In genomic region chr5:81768960-81769452, GRCh38 we compare ENCODE assay signal across 13 cellular contexts. TPM values are rescaled to one million over a fixed set of nuclear protein-coding genes. Genes with fewer than 3 reads are reported as not detected.
DNase-seq lines count a peak whose midpoint lies in the region; ATAC-seq, FAIRE-seq and TF ChIP-seq lines count a peak whose summit lies in the region.
"Had no signal": no experiment of that assay in that cellular context is flagged by ENCODE, and none has a peak within 500 bp of the region (broad histone marks: within the 10 kb centered on the region; RNA-seq: fewer than 3 reads in every experiment).

No MANE protein-coding gene starts in this region.

- TF ChIP-seq POLR2A in K562 (conservative IDR thresholded peaks at IDR 0.05), result no peak

- intact Hi-C loops in K562 (cut with micrococcal nuclease), result no loop called here
- intact Hi-C loops in CD4-positive, alpha-beta memory T cell (cut with micrococcal nuclease), result no loop called here

- H3K27me3 Mint-ChIP-seq in CD4-positive, alpha-beta memory T cell, result peaks cover 0 to 4% of the 10 kb centered on the region in 2 donors

- TF ChIP-seq CTCF in K562 (IDR thresholded peaks at IDR 0.05 in 2 of 3, conservative IDR thresholded peaks at IDR 0.05 in 1 of 3; ENCODE audit: insufficient read depth in 2 of 3, low read depth in 1 of 3, low read length in 3 of 3), result no peak

- no peak overlapping the region for H3K4me3 ChIP-seq in K562
- H3K4me3 ChIP-seq in CD4-positive, alpha-beta memory T cell (ENCODE audit: low read length in 2 of 2), result no peak overlapping the region
- H3K4me3 ChIP-seq: prostate gland had no signal

- no peak overlapping the region for H3K4me3 Mint-ChIP-seq in CD4-positive, alpha-beta memory T cell
- H3K4me3 Mint-ChIP-seq: T-helper 2 cell treated with Interferon-gamma antibody and Interleukin-4, amounts not matched to agents 5 μg/mL and 100 μg/mL, for 36 hours had no signal

- WGBS in K562 (ENCODE audit: insufficient coverage, low coverage, missing lambda C conversion rate), result 70% methylated on average over 2 of the region's 2 CpGs

- H3K9me3 ChIP-seq in K562 (replicated peaks; ENCODE audit: control insufficient read depth, insufficient read depth, low read depth, low read length), result no peaks in the 10 kb centered on the region
- no peaks in the 10 kb centered on the region for H3K9me3 ChIP-seq in CD4-positive, alpha-beta memory T cell (ENCODE audit: control insufficient read depth in 1 of 2, low read length in 2 of 2)
- H3K9me3 ChIP-seq: prostate gland had no signal

- POLR2A ChIA-PET in K562 (lab: Yijun Ruan, JAX), result interaction anchor here (1.2 to 2.3 kb wide), 2 partner anchors 9 to 10 kb away, joined by 4 to 10 read pairs; no protein-coding TSS in a partner anchor
- POLR2A ChIA-PET in CD4-positive, alpha-beta memory T cell (lab: Charles Lee; ENCODE audit: partially characterized antibody), result no interaction called here

- H3K36me3 Mint-ChIP-seq in CD4-positive, alpha-beta memory T cell, result no peaks in the 10 kb centered on the region

- H3K9me3 Mint-ChIP-seq in CD4-positive, alpha-beta memory T cell, result peaks cover 0 to 2% (median 0%) of the 10 kb centered on the region in 8 donors
- H3K9me3 Mint-ChIP-seq: T-helper 2 cell treated with Interferon-gamma antibody and Interleukin-4, amounts not matched to agents 5 μg/mL and 100 μg/mL, for 36 hours had no signal

- BruUV-seq in K562 (replicated peaks; lab: Mats Ljungman, UMichigan), result no TSS peak

- DNase-seq in CD1c-positive myeloid dendritic cell (ENCODE audit: extremely low spot score), result peak; percentile 58
- peak; percentile 88 for DNase-seq in HT1080 (ENCODE audit: low read depth)
- DNase-seq in K562 (ENCODE audit: extremely low read depth in 1 of 4, low spot score in 3 of 4), result no peak
- DNase-seq in lung microvascular endothelial cell (ENCODE audit: low read depth in 2 of 2), result peak; percentile 93 to 98
- no peak for DNase-seq in stimulated activated CD4-positive, alpha-beta T cell treated with anti-CD3 and anti-CD28 coated beads, Interleukin-1b, Interleukin-23, amount 100 ng/mL, for 48 hours
- DNase-seq in NCI-H146 (lab: John Stamatoyannopoulos, UW), result no peak
- no peak for DNase-seq in CD4-positive, alpha-beta memory T cell
- DNase-seq in NCI-H2107 (lab: John Stamatoyannopoulos, UW), result no peak
- DNase-seq: activated T-cell treated with anti-CD3 and anti-CD28 coated beads, Interleukin-2, amount 50 U/mL, for 48 hours; kidney; NCI-H748 treated with DMSO at 0.1 percent for 48 hours had no signal

- no peaks in the 10 kb centered on the region for H3K9me1 ChIP-seq in K562 (ENCODE audit: control insufficient read depth, insufficient read depth, low read length)

- no peaks in the 10 kb centered on the region for H3K27me3 ChIP-seq in K562 (ENCODE audit: control insufficient read depth in 2 of 2, insufficient read depth in 2 of 2, low read length in 2 of 2)
- H3K27me3 ChIP-seq in CD4-positive, alpha-beta memory T cell (ENCODE audit: insufficient read depth, low read length), result no peaks in the 10 kb centered on the region

- no peak overlapping the region for H3K27ac ChIP-seq in K562 (ENCODE audit: extremely low read depth, low read depth, low read length)
- H3K27ac ChIP-seq in CD4-positive, alpha-beta memory T cell (ENCODE audit: low read depth, low read length), result no peak overlapping the region
- H3K27ac ChIP-seq: prostate gland had no signal

- no peak for TF ChIP-seq EP300 in K562 (IDR thresholded peaks at IDR 0.05; ENCODE audit: low read length)

- in situ Hi-C loops in K562 (cut with MboI), result no loop called here

- H4K20me1 ChIP-seq in K562 (replicated peaks; ENCODE audit: control insufficient read depth, insufficient read depth, low read length), result no peaks in the 10 kb centered on the region

- no peak overlapping the region for H2AFZ ChIP-seq in K562 (ENCODE audit: low read depth, low read length)

- no peak overlapping the region for H3K9ac ChIP-seq in K562 (ENCODE audit: insufficient read depth in 1 of 2, low read depth in 2 of 2, low read length in 2 of 2)

- no peaks in the 10 kb centered on the region for H3K79me2 ChIP-seq in K562 (ENCODE audit: control insufficient read depth, insufficient read depth, low read length)

- no peak for ATAC-seq in K562

- peaks cover 0 to 3% of the 10 kb centered on the region in 2 experiments; a peak in 3 of 5 replicates for H3K4me1 ChIP-seq in K562 (replicated peaks in 1 of 2; ENCODE audit: control insufficient read depth in 2 of 2, insufficient read depth in 2 of 2, low read length in 2 of 2)
- H3K4me1 ChIP-seq in CD4-positive, alpha-beta memory T cell (ENCODE audit: insufficient read depth, low read length), result no peaks in the 10 kb centered on the region
- H3K4me1 ChIP-seq: prostate gland had no signal

- no peak for TF ChIP-seq RAD21 in K562 (CRISPR knock-in tag; conservative IDR thresholded peaks at IDR 0.05 in 1 of 2, IDR thresholded peaks at IDR 0.05 in 1 of 2)

- FAIRE-seq in K562 (lab: Jason Lieb, UNC), result no peak
- FAIRE-seq: kidney had no signal

- no peaks in the 10 kb centered on the region for H3K4me1 Mint-ChIP-seq in CD4-positive, alpha-beta memory T cell

- CTCF ChIA-PET in K562 (lab: Yijun Ruan, JAX; ENCODE audit: low intra/inter-chr PET ratio), result no interaction called here
- CTCF ChIA-PET in CD4-positive, alpha-beta memory T cell (lab: Charles Lee; ENCODE audit: partially characterized antibody), result interaction anchor here (1.1 kb wide), 1 partner anchor 10 kb away, joined by 4 read pairs; no protein-coding TSS in a partner anchor

- no peak overlapping the region for H3K27ac Mint-ChIP-seq in CD4-positive, alpha-beta memory T cell
- H3K27ac Mint-ChIP-seq: T-helper 2 cell treated with Interferon-gamma antibody and Interleukin-4, amounts not matched to agents 5 μg/mL and 100 μg/mL, for 36 hours had no signal

- no peaks in the 10 kb centered on the region; the same call in 2 of the 3 replicates for H3K36me3 ChIP-seq in K562 (ENCODE audit: control insufficient read depth, insufficient read depth, low read length)
- no peaks in the 10 kb centered on the region for H3K36me3 ChIP-seq in CD4-positive, alpha-beta memory T cell (ENCODE audit: insufficient read depth, low read length)
- H3K36me3 ChIP-seq: prostate gland had no signal

- H3K4me2 ChIP-seq in K562 (ENCODE audit: insufficient read depth, low read length), result no peak overlapping the region

TF ChIP-seq in K562, 482 proteins besides CTCF, POLR2A, EP300 and RAD21:
- TF ChIP-seq FOXA3 (CRISPR knock-in tag; conservative IDR thresholded peaks at IDR 0.05 in 1 of 2, IDR thresholded peaks at IDR 0.05 in 1 of 2) (no peak), LARP7 (IDR thresholded peaks at IDR 0.05) (no peak), ZSCAN32 (CRISPR knock-in tag; IDR thresholded peaks at IDR 0.05) (no peak), ZNF316 (IDR thresholded peaks at IDR 0.05) (peak; percentile 8; the same call in 1 of the 2 replicates), RFX1 (IDR thresholded peaks at IDR 0.05) (peak; percentile 45), PKNOX1 (IDR thresholded peaks at IDR 0.05) (no peak), C11orf30 (IDR thresholded peaks at IDR 0.05; ENCODE audit: low read depth) (0 out of 2 replicates have a peak, but pooled peaks have one; percentile 16), ZFPM2 (CRISPR knock-in tag; IDR thresholded peaks at IDR 0.05) (no peak), ATF3 (IDR thresholded peaks at IDR 0.05) (peak; percentile 67), ATF3 (CRISPR knock-in tag; conservative IDR thresholded peaks at IDR 0.05) (no peak)

RNA-seq across cellular contexts. Expression of gene SSBP2, which starts 18.1 kb away (rescaled TPM):
- total RNA-seq in HT1080 (2014; rRNA removed; shearing (Covaris generic)), result 8.6 and 11.2 TPM in 2 replicates
- polyA plus RNA-seq in HT1080 (2015; cell fraction: cytosol; rRNA removed), result 8.8 and 9.0 TPM in 2 replicates
- 9.5 and 9.8 TPM in 2 replicates for polyA plus RNA-seq in HT1080 (2015; cell fraction: nucleus; rRNA removed)
- 60.8 and 64.6 TPM in 2 replicates for total RNA-seq in K562 (2011; cell fraction: chromatin; rRNA removed; ENCODE audit: low replicate concordance)
- total RNA-seq in K562 (2011; cell fraction: nucleolus; rRNA removed), result 20.4 and 22.5 TPM in 2 replicates
- total RNA-seq in K562 (2011; cell fraction: nucleoplasm; rRNA removed), result 30.7 and 41.1 TPM in 2 replicates
- 22.3 and 30.2 TPM in 2 replicates for total RNA-seq in K562 (2014; rRNA removed)
- total RNA-seq in K562 (2014; rRNA removed; fragmentation: Illumina TruSeq; extraction: Trizol), result 42.1 and 47.2 TPM in 2 replicates
- total RNA-seq in K562 (2015; rRNA removed; fragmentation: Illumina TruSeq; extraction: Trizol), result 37.7 and 39.9 TPM in 2 replicates
- total RNA-seq in K562 (2021), result 36.4 and 41.1 TPM in 2 replicates
- polyA plus RNA-seq in K562 (2011; rRNA removed), result 47.6 and 88.4 TPM in 2 replicates
- polyA plus RNA-seq in K562 (2011; cell fraction: cytosol; rRNA removed), result 32.1 and 43.1 TPM in 2 replicates
- 34.8 and 49.1 TPM in 2 replicates for polyA plus RNA-seq in K562 (2011; cell fraction: nucleus; rRNA removed)
- polyA plus RNA-seq in K562 (2012), result 37.3 and 54.7 TPM in 2 replicates
- 62.5 and 78.7 TPM in 2 replicates for polyA plus RNA-seq in K562 (2014; fragmentation: Illumina TruSeq; extraction: Trizol)
- polyA plus RNA-seq in K562 (2014; fragmentation: Nextera tagmentation; extraction: Ambion mirVana), result 100 to 1,000 TPM in 1 of 2 experiments, 10 to 100 TPM in 1; 81.8 to 133 TPM
- polyA plus RNA-seq in K562 (2014; rRNA removed), result 35.1 and 44.6 TPM in 2 replicates
- polyA minus RNA-seq in K562 (2011; rRNA and poly(A)+ RNA removed), result 42.0 and 53.6 TPM in 2 replicates
- polyA minus RNA-seq in K562 (2011; cell fraction: cytosol; rRNA and poly(A)+ RNA removed), result 10.9 and 20.5 TPM in 2 replicates
- 24.2 and 28.5 TPM in 2 replicates for polyA minus RNA-seq in K562 (2011; cell fraction: nucleus; rRNA and poly(A)+ RNA removed)
- total RNA-seq in lung microvascular endothelial cell, result 5.7 and 11.9 TPM in 2 replicates
- total RNA-seq in CD4-positive, alpha-beta memory T cell, result 10 to 100 TPM; 54.4 to 63.3 TPM
- 10 to 100 TPM; 46.4 to 91.7 TPM for polyA plus RNA-seq in CD4-positive, alpha-beta memory T cell

Comparison
In these comparisons a context has a peak if more than half of its experiments do, and no peak if none do; other contexts are left out.
1. DNase-seq: peak in CD1c-positive myeloid dendritic cell (single experiment), HT1080 (single experiment) and lung microvascular endothelial cell (2 of 2); none in K562 (0 of 4), stimulated activated CD4-positive, alpha-beta T cell treated with anti-CD3 and anti-CD28 coated beads, Interleukin-1b, Interleukin-23, amount 100 ng/mL, for 48 hours (single experiment), NCI-H146 (single experiment), CD4-positive, alpha-beta memory T cell (0 of 5) and NCI-H2107 (single experiment).